18 cellular contexts compared by ENCODE assay signal in the genomic region with DNA sequence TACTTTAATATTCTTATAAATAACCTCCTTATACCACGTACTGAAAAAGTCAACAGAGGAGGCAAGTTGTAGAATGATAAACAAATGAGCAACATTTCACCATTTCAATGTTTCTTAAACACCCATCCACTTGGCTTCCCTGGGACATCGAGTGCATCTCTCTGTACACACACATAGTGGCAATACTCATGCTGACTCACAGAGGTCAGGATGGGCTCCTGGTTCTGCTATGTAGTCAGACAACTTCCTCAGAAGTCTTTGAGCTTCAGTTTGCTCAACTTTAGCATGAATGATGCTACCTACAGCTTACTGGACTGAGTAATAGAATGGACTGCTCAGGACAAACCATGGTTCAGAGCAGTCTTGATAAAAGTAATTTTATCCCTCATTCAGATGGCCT. TPM values are rescaled to one million over a fixed set of nuclear protein-coding genes. Genes with fewer than 3 reads are reported as not detected.
A peak's percentile ranks its signal among the peaks of the same experiment; 100 is the strongest.
DNase-seq lines count a peak whose midpoint lies in the region; ATAC-seq and TF ChIP-seq lines count a peak whose summit lies in the region.
"Had no signal": no experiment of that assay in that cellular context is flagged by ENCODE, and none has a peak within 500 bp of the region (broad histone marks: within the 10 kb centered on the region; RNA-seq: fewer than 3 reads in every experiment).

No MANE protein-coding gene starts in this region.

- no peak overlapping the region for H3K14ac ChIP-seq in trophoblast cell (ENCODE audit: low read length)

- intact Hi-C loops in Right ventricle myocardium inferior (cut with DNase I) (no loop called here), sciatic nerve (cut with DNase I) (no loop called here)

- no CpG with 5 or more reads among the region's 2 CpGs for WGBS in trophoblast cell (ENCODE audit: extremely low coverage, insufficient coverage, insufficient read length)

- H3K4ac ChIP-seq in trophoblast cell (ENCODE audit: low read depth, low read length): no peak overlapping the region

- H3K4me2 ChIP-seq in trophoblast cell (ENCODE audit: low read length): no peak overlapping the region

- no peak overlapping the region for H2AK5ac ChIP-seq in trophoblast cell (ENCODE audit: low read length)

- no peaks in the 10 kb centered on the region for H3K4me1 ChIP-seq in trophoblast cell (ENCODE audit: control insufficient read depth in 1 of 2, insufficient read depth in 2 of 2, low read length in 2 of 2)

- no peak overlapping the region for H4K12ac ChIP-seq in trophoblast cell (ENCODE audit: low read depth, low read length)

- no peak overlapping the region for H4K8ac ChIP-seq in trophoblast cell (ENCODE audit: low read depth, low read length)

- H3K18ac ChIP-seq in trophoblast cell (ENCODE audit: low read length): no peak overlapping the region

- no peak overlapping the region for H3K4me3 ChIP-seq in epithelial cell of esophagus (ENCODE audit: low read length)
- H3K4me3 ChIP-seq in trophoblast cell (ENCODE audit: low read depth, low read length): no peak overlapping the region
- H3K4me3 ChIP-seq: thoracic aorta had no signal

- no peak overlapping the region for H4K91ac ChIP-seq in trophoblast cell (ENCODE audit: low read depth, low read length)

- POLR2A ChIA-PET in GM10248 (lab: Yijun Ruan, JAX): no interaction called here

- H3K23ac ChIP-seq in trophoblast cell (ENCODE audit: low read length): no peak overlapping the region

- H2AFZ ChIP-seq in trophoblast cell (ENCODE audit: insufficient read depth, low read length, poor library complexity): no peak overlapping the region

- no peak overlapping the region for H3K27ac ChIP-seq in trophoblast cell (ENCODE audit: low read depth, low read length)
- H3K27ac ChIP-seq: thoracic aorta had no signal

- H3K36me3 ChIP-seq in trophoblast cell (ENCODE audit: control insufficient read depth in 1 of 2, insufficient read depth in 2 of 2, low read length in 2 of 2): no peaks in the 10 kb centered on the region
- H3K36me3 ChIP-seq: thoracic aorta had no signal

- H3K27me3 ChIP-seq in trophoblast cell (ENCODE audit: insufficient read depth, low read length): no peaks in the 10 kb centered on the region

- H3K9ac ChIP-seq in trophoblast cell (ENCODE audit: low read length): no peak overlapping the region

- H2BK5ac ChIP-seq in trophoblast cell (ENCODE audit: low read depth, low read length, poor library complexity): no peak overlapping the region

- H3K79me2 ChIP-seq in trophoblast cell (ENCODE audit: control insufficient read depth, insufficient read depth, low read length, poor library complexity): no peaks in the 10 kb centered on the region

- no peak for ATAC-seq in Right ventricle myocardium inferior
- ATAC-seq in sciatic nerve: no peak
- ATAC-seq: activated naive CD8-positive, alpha-beta T cell treated with anti-CD3 and anti-CD28 coated beads, Interleukin-2, amount 50 U/mL, for 24 hours; activated T-cell treated with anti-CD3 and anti-CD28 coated beads, Interleukin-2, amount 50 U/mL, for 4 hours had no signal

- CTCF ChIA-PET in GM10248 (lab: Yijun Ruan, JAX): interaction anchor here (1.0 kb wide), 2 partner anchors 9 to 17 kb away, joined by 4 read pairs; no protein-coding TSS in a partner anchor

- no peak overlapping the region for H2BK12ac ChIP-seq in trophoblast cell (ENCODE audit: low read length)

- peak; percentile 45 for DNase-seq in SIG-M5 treated with dmso at 0.1 percent for 504 hours (lab: John Stamatoyannopoulos, UW; ENCODE audit: unreplicated experiment)
- no peak for DNase-seq in SIG-M5 (lab: John Stamatoyannopoulos, UW)
- DNase-seq in M059J (ENCODE audit: low read depth): peak; percentile 69
- DNase-seq in epithelial cell of esophagus (ENCODE audit: low read depth): peak; percentile 75
- DNase-seq in trophoblast cell: peak; percentile 84 to 89
- no peak for DNase-seq in Right ventricle myocardium inferior (ENCODE audit: missing footprints)
- DNase-seq in GM10248 (ENCODE audit: extremely low spot score): no peak
- DNase-seq in sciatic nerve (ENCODE audit: low spot score): no peak
- DNase-seq: activated CD4-positive, alpha-beta T cell treated with anti-CD3 and anti-CD28 coated beads, Interleukin-2, amount 50 U/mL, for 1 hour; activated naive CD8-positive, alpha-beta T cell treated with anti-CD3 and anti-CD28 coated beads, Interleukin-2, amount 50 U/mL, for 24 hours; activated T-cell treated with anti-CD3 and anti-CD28 coated beads, Interleukin-2, amount 50 U/mL, for 4 hours; cerebellar nuclear complex; COR-L47; naive B cell; NCI-H1105; NK-92 treated with Interleukin-12 subunit alpha and Interleukin-12 subunit beta, amount 100 ng/mL, for 24 hours; SHP77 had no signal

- H2BK120ac ChIP-seq in trophoblast cell (ENCODE audit: insufficient read depth, low read length, poor library complexity): no peak overlapping the region

- H3K79me1 ChIP-seq in trophoblast cell (ENCODE audit: low read length): no peaks in the 10 kb centered on the region

- H3K9me3 ChIP-seq in trophoblast cell (ENCODE audit: insufficient read depth, low read depth, low read length): no peaks in the 10 kb centered on the region
- H3K9me3 ChIP-seq: thoracic aorta had no signal

- no peak for TF ChIP-seq CTCF in epithelial cell of esophagus (IDR thresholded peaks at IDR 0.05; ENCODE audit: insufficient read depth, low read depth, low read length, missing control alignments)
- no peak for TF ChIP-seq CTCF in GM10248 (IDR thresholded peaks at IDR 0.05; ENCODE audit: control extremely low read depth, extremely low read depth, low read depth, missing control alignments)

RNA-seq across cellular contexts. Expression of a gene that starts 56.9 kb away (rescaled TPM):
- total RNA-seq in M059J (2014; rRNA removed; shearing (Covaris generic)): 49.7 and 97.9 TPM in 2 replicates
- 21.8 and 23.2 TPM in 2 replicates for polyA plus RNA-seq in trophoblast cell (2013)
- total RNA-seq in Right ventricle myocardium inferior (1.4 TPM), sciatic nerve (1.5 TPM)

Comparison
In these comparisons a context has a peak if more than half of its experiments do, and no peak if none do; other contexts are left out.
1. DNase-seq: peak in SIG-M5 treated with dmso at 0.1 percent for 504 hours (single experiment), M059J (single experiment), epithelial cell of esophagus (single experiment) and trophoblast cell (2 of 2); none in SIG-M5 (single experiment), Right ventricle myocardium inferior (single experiment), GM10248 (single experiment) and sciatic nerve (single experiment).
2. RNA of a gene that starts 56.9 kb away (total RNA-seq): 49.7 to 97.9 TPM in M059J; 1.5 TPM in sciatic nerve (single experiment) and 1.4 TPM in Right ventricle myocardium inferior (single experiment); every median in the first group is over 10 times any median in the second.